In the genomic region with DNA sequence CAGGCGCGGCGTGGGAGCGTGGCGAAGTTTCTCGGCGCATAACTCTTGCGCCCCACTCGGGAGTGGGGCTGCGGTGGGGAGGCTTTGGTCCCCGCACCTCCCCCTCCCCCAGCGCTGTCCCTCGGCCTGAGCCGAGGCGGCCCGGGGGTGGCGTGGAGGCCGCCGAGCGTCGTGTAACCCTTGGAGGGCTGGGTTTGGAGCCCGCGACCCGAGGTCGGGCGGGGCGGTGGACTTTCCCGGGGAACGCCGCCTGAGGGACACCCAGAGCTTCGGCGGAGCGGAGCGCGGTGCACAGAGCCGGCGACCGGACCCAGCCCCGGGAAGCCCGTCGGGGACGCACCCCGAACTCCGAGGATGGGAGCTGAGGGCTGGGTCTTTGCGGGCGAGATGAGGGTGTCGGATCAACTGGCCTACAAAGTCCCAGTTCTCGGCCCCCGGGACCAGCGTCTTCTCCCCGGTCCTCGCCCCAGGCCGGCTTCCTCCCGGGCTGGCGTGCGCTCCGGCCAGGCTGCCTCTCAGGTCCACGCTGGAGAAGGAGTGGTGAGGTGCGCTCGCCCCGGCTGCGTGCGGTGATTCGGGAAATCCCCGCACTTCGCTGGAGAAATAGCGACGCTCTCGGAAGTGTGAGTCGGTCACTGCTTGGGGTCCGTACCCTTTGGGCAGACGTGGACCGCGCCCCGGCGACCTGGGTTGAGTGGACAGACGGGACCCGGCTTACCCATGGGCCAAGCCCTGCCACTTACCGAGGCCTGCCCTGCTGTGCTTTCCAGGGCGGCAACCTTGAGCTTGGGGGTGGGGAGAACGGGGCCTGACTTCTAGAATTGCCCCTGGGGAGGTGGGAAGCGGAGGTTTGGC, we compare ENCODE assay signal across 8 cellular contexts.
DNase-seq lines count a peak whose midpoint lies in the region; ATAC-seq, FAIRE-seq and TF ChIP-seq lines count a peak whose summit lies in the region.

No MANE protein-coding gene starts in this region.

- H3K36me3 ChIP-seq in SK-N-MC (ENCODE audit: insufficient read depth, low read length): no peaks in the 10 kb centered on the region

- BruUV-seq in Calu3 (replicated peaks; lab: Mats Ljungman, UMichigan): TSS peak; percentile 29

- DNase-seq in Calu3 (peak; percentile 30), SK-N-MC (ENCODE audit: low read depth, low spot score) (no peak), Right ventricle myocardium superior (peak; percentile 63), progenitor cell of endocrine pancreas (ENCODE audit: low spot score, unreplicated experiment) (no peak), KG1 (lab: John Stamatoyannopoulos, UW) (no peak), urothelium cell line (ENCODE audit: low spot score) (no peak), SW 1271 (lab: John Stamatoyannopoulos, UW) (no peak), kidney glomerular epithelial cell (lab: John Stamatoyannopoulos, UW) (no peak)

- H3K27ac ChIP-seq in SK-N-MC: no peak overlapping the region

- CTCF ChIA-PET in Calu3 (lab: Charles Lee): interaction anchor here (0.7 to 2.4 kb wide), 2 partner anchors 230 to 282 kb away, joined by 5 to 16 read pairs; no protein-coding TSS in a partner anchor

- H3K27ac Mint-ChIP-seq in Calu3 (ENCODE audit: unreplicated experiment) (peak overlapping the region; percentile 79), progenitor cell of endocrine pancreas (peak overlapping the region; percentile 44)

- no peak for FAIRE-seq in urothelium cell line (lab: Jason Lieb, UNC)

- peak; percentile 38 for ATAC-seq in Right ventricle myocardium superior (ENCODE audit: poor library complexity)

- peaks cover 22% of the 10 kb centered on the region for H3K4me1 Mint-ChIP-seq in Calu3 (ENCODE audit: low read depth, unreplicated experiment)
- peaks cover 29% of the 10 kb centered on the region for H3K4me1 Mint-ChIP-seq in progenitor cell of endocrine pancreas (ENCODE audit: low read depth)

- H3K4me3 Mint-ChIP-seq in Calu3 (ENCODE audit: low read depth, unreplicated experiment) (peak overlapping the region; percentile 76), progenitor cell of endocrine pancreas (ENCODE audit: low read depth) (peak overlapping the region; percentile 67)

- H3K9me3 ChIP-seq in SK-N-MC (ENCODE audit: low read depth, low read length): no peaks in the 10 kb centered on the region

- H3K9ac ChIP-seq in SK-N-MC (ENCODE audit: insufficient read length): no peak overlapping the region

- H3K9me3 Mint-ChIP-seq in Calu3 (ENCODE audit: low read depth, unreplicated experiment) (no peaks in the 10 kb centered on the region), progenitor cell of endocrine pancreas (ENCODE audit: low read depth) (no peaks in the 10 kb centered on the region)

- TF ChIP-seq CTCF in Calu3 (IDR thresholded peaks at IDR 0.05; ENCODE audit: unreplicated experiment) (no peak), progenitor cell of endocrine pancreas (IDR thresholded peaks at IDR 0.05; ENCODE audit: unreplicated experiment) (no peak)

- peaks cover 35% of the 10 kb centered on the region for H3K36me3 Mint-ChIP-seq in Calu3 (ENCODE audit: insufficient read depth, unreplicated experiment)
- no peaks in the 10 kb centered on the region for H3K36me3 Mint-ChIP-seq in progenitor cell of endocrine pancreas (ENCODE audit: insufficient read depth)

- intact Hi-C loops in Calu3 (cut with micrococcal nuclease; ENCODE audit: unreplicated experiment): loop anchor here (2.0 kb wide), 1 partner anchor 283 kb away; no protein-coding TSS in a partner anchor
- intact Hi-C loops in Right ventricle myocardium superior (cut with DNase I): loop anchor here (5.0 kb wide), 1 partner anchor 132 kb away; no protein-coding TSS in a partner anchor

- H3K4me3 ChIP-seq in SK-N-MC: peak overlapping the region; percentile 77; the same call in 1 of the 2 replicates

- H3K27me3 Mint-ChIP-seq in Calu3 (ENCODE audit: unreplicated experiment): no peaks in the 10 kb centered on the region
- H3K27me3 Mint-ChIP-seq in progenitor cell of endocrine pancreas: peaks cover 20% of the 10 kb centered on the region

Comparison
In these comparisons a context has a peak if more than half of its experiments do, and no peak if none do; other contexts are left out.
1. DNase-seq: peak in Calu3 (single experiment) and Right ventricle myocardium superior (single experiment); none in SK-N-MC (single experiment), progenitor cell of endocrine pancreas (single experiment), KG1 (single experiment), urothelium cell line (single experiment), SW 1271 (0 of 2) and kidney glomerular epithelial cell (single experiment).